12 cellular contexts compared by ENCODE assay signal in the genomic region with DNA sequence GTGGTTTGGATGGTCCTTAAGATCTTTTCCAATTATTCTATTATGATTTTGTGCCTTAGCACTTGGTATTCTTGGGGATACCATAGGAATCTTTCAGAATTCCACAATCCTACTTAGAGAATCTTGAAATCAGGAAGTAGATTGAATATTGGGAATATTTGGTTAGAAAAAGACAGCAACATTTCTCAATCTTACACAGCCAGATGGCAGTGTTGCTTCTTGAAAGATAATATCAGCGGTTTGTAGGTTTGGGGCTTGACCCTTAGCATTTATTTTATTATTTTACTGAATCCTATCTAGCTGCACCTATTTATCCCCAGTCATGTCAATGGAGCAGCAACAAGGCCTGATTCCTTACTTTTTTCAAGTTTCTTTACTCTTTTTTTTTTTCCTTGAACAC. TPM values are rescaled to one million over a fixed set of nuclear protein-coding genes. Genes with fewer than 3 reads are reported as not detected.
DNase-seq lines count a peak whose midpoint lies in the region; ATAC-seq, FAIRE-seq and TF ChIP-seq lines count a peak whose summit lies in the region.
"Had no signal": no experiment of that assay in that cellular context is flagged by ENCODE, and none has a peak within 500 bp of the region (broad histone marks: within the 10 kb centered on the region; RNA-seq: fewer than 3 reads in every experiment).

No MANE protein-coding gene starts in this region.

- in situ Hi-C loops in K562 (cut with MboI), result loop anchor here (10.0 kb wide), 1 partner anchor 229 kb away; no protein-coding TSS in a partner anchor

- peak; percentile 1 for DNase-seq in Ammon's horn (ENCODE audit: low spot score)
- peak; percentile 7 for DNase-seq in HT1080 (ENCODE audit: low read depth)
- peak in 2 of 4 experiments; percentile 10 to 20 for DNase-seq in K562 (ENCODE audit: extremely low read depth in 1 of 4, low spot score in 3 of 4)
- DNase-seq in right lobe of liver, result no peak
- no peak for DNase-seq in NCI-H2227 treated with DMSO at 0.1 percent for 48 hours (lab: John Stamatoyannopoulos, UW)
- no peak for DNase-seq in stimulated activated CD4-positive, alpha-beta T cell treated with anti-CD3 and anti-CD28 coated beads, Interleukin-4, amount 100 ng/mL, for 24 hours
- no peak for DNase-seq in activated T-cell treated with anti-CD3 and anti-CD28 coated beads, Interleukin-2, amount 50 U/mL, for 72 hours
- no peak for DNase-seq in BE2C
- DNase-seq: activated CD8-positive, alpha-beta memory T cell treated with anti-CD3 and anti-CD28 coated beads, Interleukin-2, amount 10 ng/mL, durations not matched to agents 7 days and 5 days; midbrain; stimulated activated CD4-positive, alpha-beta T cell treated with anti-CD3 and anti-CD28 coated beads, Interleukin-4, amount 100 ng/mL, for 1 hour had no signal

- no peaks in the 10 kb centered on the region for H3K4me1 ChIP-seq in K562 (replicated peaks in 1 of 2; ENCODE audit: control insufficient read depth in 2 of 2, insufficient read depth in 2 of 2, low read length in 2 of 2)
- H3K4me1 ChIP-seq in right lobe of liver, result no peaks in the 10 kb centered on the region
- no peaks in the 10 kb centered on the region for H3K4me1 ChIP-seq in BE2C

- H3K4me1 Mint-ChIP-seq in activated T-cell treated with anti-CD3 and anti-CD28 coated beads, Interleukin-2, amount 50 U/mL, for 72 hours (ENCODE audit: low read depth), result peaks cover 6% of the 10 kb centered on the region
- H3K4me1 Mint-ChIP-seq: activated CD8-positive, alpha-beta memory T cell treated with anti-CD3 and anti-CD28 coated beads, Interleukin-2, amount 10 ng/mL, durations not matched to agents 7 days and 5 days had no signal

- intact Hi-C loops in K562 (cut with micrococcal nuclease) (loop anchor here (1.0 to 10.0 kb wide), 3 partner anchors 131 to 229 kb away; no protein-coding TSS in a partner anchor), right lobe of liver (cut with DNase I) (no loop called here)

- CTCF ChIA-PET in K562 (lab: Yijun Ruan, JAX; ENCODE audit: low intra/inter-chr PET ratio), result interaction anchor here (0.7 to 2.6 kb wide), 4 partner anchors 136 to 229 kb away, joined by 3 to 23 read pairs (median 8); no protein-coding TSS in a partner anchor

- no peak overlapping the region for H2AFZ ChIP-seq in K562 (ENCODE audit: low read depth, low read length)

- FAIRE-seq in K562 (lab: Jason Lieb, UNC), result peak; percentile 37

- H3K4me3 ChIP-seq in K562 (no peak overlapping the region), right lobe of liver (no peak overlapping the region), BE2C (ENCODE audit: low read depth, low read length) (no peak overlapping the region)

- peaks cover 4% of the 10 kb centered on the region for H3K27me3 Mint-ChIP-seq in activated T-cell treated with anti-CD3 and anti-CD28 coated beads, Interleukin-2, amount 50 U/mL, for 72 hours (ENCODE audit: low read depth)
- H3K27me3 Mint-ChIP-seq: activated CD8-positive, alpha-beta memory T cell treated with anti-CD3 and anti-CD28 coated beads, Interleukin-2, amount 10 ng/mL, durations not matched to agents 7 days and 5 days; dendritic cell treated with granulocyte-macrophage colony-stimulating factor and Interleukin-4, amounts not matched to agents 40 ng/mL and 50 ng/mL, for 4 days had no signal

- H3K27ac ChIP-seq in K562 (ENCODE audit: extremely low read depth, low read depth, low read length) (no peak overlapping the region), right lobe of liver (no peak overlapping the region)

- TF ChIP-seq POLR2A in K562 (conservative IDR thresholded peaks at IDR 0.05), result no peak
- TF ChIP-seq POLR2A in right lobe of liver (IDR thresholded peaks at IDR 0.05), result no peak

- no peak for TF ChIP-seq EP300 in K562 (IDR thresholded peaks at IDR 0.05; ENCODE audit: low read length)

- TF ChIP-seq CTCF in K562 (IDR thresholded peaks at IDR 0.05 in 2 of 3, conservative IDR thresholded peaks at IDR 0.05 in 1 of 3; ENCODE audit: insufficient read depth in 2 of 3, low read depth in 1 of 3, low read length in 3 of 3) (peak in 2 of 3 experiments; percentile 20 to 67; a peak in 3 of 6 replicates), right lobe of liver (IDR thresholded peaks at IDR 0.05) (peak; percentile 25 to 42 (median 31)), BE2C (IDR thresholded peaks at IDR 0.05; ENCODE audit: low read depth, low read length) (no peak)

- no peaks in the 10 kb centered on the region for H3K27me3 ChIP-seq in K562 (ENCODE audit: control insufficient read depth in 2 of 2, insufficient read depth in 2 of 2, low read length in 2 of 2)
- no peaks in the 10 kb centered on the region for H3K27me3 ChIP-seq in right lobe of liver
- H3K27me3 ChIP-seq in BE2C, result no peaks in the 10 kb centered on the region

- ATAC-seq in K562, result peak; percentile 53; the same call in 2 of the 3 replicates
- ATAC-seq in right lobe of liver, result peak in 2 of 4 donors; percentile 28 to 49
- no peak for ATAC-seq in activated T-cell treated with anti-CD3 and anti-CD28 coated beads, Interleukin-2, amount 50 U/mL, for 72 hours (replicated peaks in 1 of 2)
- ATAC-seq: activated CD8-positive, alpha-beta memory T cell treated with anti-CD3 and anti-CD28 coated beads, Interleukin-2, amount 10 ng/mL, durations not matched to agents 7 days and 5 days had no signal

- no peak overlapping the region for H3K9ac ChIP-seq in K562 (ENCODE audit: insufficient read depth in 1 of 2, low read depth in 2 of 2, low read length in 2 of 2)

- POLR2A ChIA-PET in K562 (lab: Yijun Ruan, JAX), result no interaction called here

- H3K4me3 Mint-ChIP-seq in activated T-cell treated with anti-CD3 and anti-CD28 coated beads, Interleukin-2, amount 50 U/mL, for 72 hours, result no peak overlapping the region
- H3K4me3 Mint-ChIP-seq: activated CD8-positive, alpha-beta memory T cell treated with anti-CD3 and anti-CD28 coated beads, Interleukin-2, amount 10 ng/mL, durations not matched to agents 7 days and 5 days; dendritic cell treated with granulocyte-macrophage colony-stimulating factor and Interleukin-4, amounts not matched to agents 40 ng/mL and 50 ng/mL, for 4 days had no signal

- H3K9me3 Mint-ChIP-seq in activated T-cell treated with anti-CD3 and anti-CD28 coated beads, Interleukin-2, amount 50 U/mL, for 72 hours, result no peaks in the 10 kb centered on the region
- H3K9me3 Mint-ChIP-seq: dendritic cell treated with granulocyte-macrophage colony-stimulating factor and Interleukin-4, amounts not matched to agents 40 ng/mL and 50 ng/mL, for 4 days had no signal

- BruUV-seq in K562 (replicated peaks; lab: Mats Ljungman, UMichigan), result no TSS peak

- no peaks in the 10 kb centered on the region for H3K9me1 ChIP-seq in K562 (ENCODE audit: control insufficient read depth, insufficient read depth, low read length)

- H3K79me2 ChIP-seq in K562 (ENCODE audit: control insufficient read depth, insufficient read depth, low read length), result no peaks in the 10 kb centered on the region

- H3K27ac Mint-ChIP-seq in activated T-cell treated with anti-CD3 and anti-CD28 coated beads, Interleukin-2, amount 50 U/mL, for 72 hours, result no peak overlapping the region
- H3K27ac Mint-ChIP-seq: activated CD8-positive, alpha-beta memory T cell treated with anti-CD3 and anti-CD28 coated beads, Interleukin-2, amount 10 ng/mL, durations not matched to agents 7 days and 5 days; dendritic cell treated with granulocyte-macrophage colony-stimulating factor and Interleukin-4, amounts not matched to agents 40 ng/mL and 50 ng/mL, for 4 days had no signal

- WGBS in K562 (ENCODE audit: insufficient coverage, low coverage, missing lambda C conversion rate), result 0% methylated on average over 1 of the region's 1 CpG
- WGBS in right lobe of liver (ENCODE audit: insufficient coverage, low coverage, low lambda C conversion rate, missing lambda C conversion rate), result 0% methylated on average over 1 of the region's 1 CpG

- no peaks in the 10 kb centered on the region for H3K36me3 ChIP-seq in K562 (ENCODE audit: control insufficient read depth, insufficient read depth, low read length)
- no peaks in the 10 kb centered on the region for H3K36me3 ChIP-seq in right lobe of liver
- H3K36me3 ChIP-seq in BE2C, result no peaks in the 10 kb centered on the region

- H4K20me1 ChIP-seq in K562 (replicated peaks; ENCODE audit: control insufficient read depth, insufficient read depth, low read length), result no peaks in the 10 kb centered on the region

- TF ChIP-seq RAD21 in K562 (CRISPR knock-in tag; conservative IDR thresholded peaks at IDR 0.05 in 1 of 2, IDR thresholded peaks at IDR 0.05 in 1 of 2), result peak; percentile 65 to 79

- H3K9me3 ChIP-seq in K562 (replicated peaks; ENCODE audit: control insufficient read depth, insufficient read depth, low read depth, low read length), result no peaks in the 10 kb centered on the region
- no peaks in the 10 kb centered on the region for H3K9me3 ChIP-seq in right lobe of liver
- H3K9me3 ChIP-seq in BE2C, result no peaks in the 10 kb centered on the region

- H3K4me2 ChIP-seq in K562 (ENCODE audit: insufficient read depth, low read length), result no peak overlapping the region

- H3K36me3 Mint-ChIP-seq in activated T-cell treated with anti-CD3 and anti-CD28 coated beads, Interleukin-2, amount 50 U/mL, for 72 hours (ENCODE audit: insufficient read depth in 2 of 2), result no peaks in the 10 kb centered on the region
- H3K36me3 Mint-ChIP-seq: activated CD8-positive, alpha-beta memory T cell treated with anti-CD3 and anti-CD28 coated beads, Interleukin-2, amount 10 ng/mL, durations not matched to agents 7 days and 5 days had no signal

RNA-seq across cellular contexts. Expression of a gene that starts 28.6 kb away (rescaled TPM):
- not detected in 2 replicates for total RNA-seq in HT1080 (2014; rRNA removed; shearing (Covaris generic))
- not detected in 2 replicates for polyA plus RNA-seq in HT1080 (2015; cell fraction: cytosol; rRNA removed)
- not detected in 2 replicates for polyA plus RNA-seq in HT1080 (2015; cell fraction: nucleus; rRNA removed)
- 10.4 and 14.1 TPM in 2 replicates for total RNA-seq in K562 (2011; cell fraction: chromatin; rRNA removed; ENCODE audit: low replicate concordance)
- total RNA-seq in K562 (2011; cell fraction: nucleolus; rRNA removed), result 12.2 and 16.2 TPM in 2 replicates
- total RNA-seq in K562 (2011; cell fraction: nucleoplasm; rRNA removed), result 9.5 and 15.0 TPM in 2 replicates
- 43.4 and 44.5 TPM in 2 replicates for total RNA-seq in K562 (2014; rRNA removed)
- 42.9 and 43.3 TPM in 2 replicates for total RNA-seq in K562 (2014; rRNA removed; fragmentation: Illumina TruSeq; extraction: Trizol)
- 35.7 and 37.3 TPM in 2 replicates for total RNA-seq in K562 (2015; rRNA removed; fragmentation: Illumina TruSeq; extraction: Trizol)
- 32.6 and 32.8 TPM in 2 replicates for total RNA-seq in K562 (2021)
- polyA plus RNA-seq in K562 (2011; rRNA removed), result 14.2 and 37.4 TPM in 2 replicates
- 17.6 and 31.5 TPM in 2 replicates for polyA plus RNA-seq in K562 (2011; cell fraction: cytosol; rRNA removed)
- 5.7 and 10.3 TPM in 2 replicates for polyA plus RNA-seq in K562 (2011; cell fraction: nucleus; rRNA removed)
- 33.4 and 34.9 TPM in 2 replicates for polyA plus RNA-seq in K562 (2012)
- 65.4 and 68.7 TPM in 2 replicates for polyA plus RNA-seq in K562 (2014; fragmentation: Illumina TruSeq; extraction: Trizol)
- polyA plus RNA-seq in K562 (2014; fragmentation: Nextera tagmentation; extraction: Ambion mirVana), result 100 to 1,000 TPM in 1 of 2 experiments, 10 to 100 TPM in 1; 90.0 to 100 TPM
- 54.8 and 55.6 TPM in 2 replicates for polyA plus RNA-seq in K562 (2014; rRNA removed)
- polyA minus RNA-seq in K562 (2011; rRNA and poly(A)+ RNA removed), result 9.4 and 23.4 TPM in 2 replicates
- polyA minus RNA-seq in K562 (2011; cell fraction: cytosol; rRNA and poly(A)+ RNA removed), result 4.5 and 9.1 TPM in 2 replicates
- polyA minus RNA-seq in K562 (2011; cell fraction: nucleus; rRNA and poly(A)+ RNA removed), result 4.8 and 5.5 TPM in 2 replicates
- not detected for total RNA-seq in right lobe of liver
- total RNA-seq in activated T-cell treated with anti-CD3 and anti-CD28 coated beads, Interleukin-2, amount 50 U/mL, for 72 hours, result not detected
- polyA plus RNA-seq in BE2C (2012; ENCODE audit: insufficient read depth, insufficient read length, low read depth), result not detected
- total RNA-seq: activated CD8-positive, alpha-beta memory T cell treated with anti-CD3 and anti-CD28 coated beads, Interleukin-2, amount 10 ng/mL, durations not matched to agents 7 days and 5 days had no signal

RNA-seq across cellular contexts. Expression of a gene that starts 33.7 kb away (rescaled TPM):
- not detected in 2 replicates for total RNA-seq in HT1080 (2014; rRNA removed; shearing (Covaris generic))
- not detected in 2 replicates for polyA plus RNA-seq in HT1080 (2015; cell fraction: cytosol; rRNA removed)
- polyA plus RNA-seq in HT1080 (2015; cell fraction: nucleus; rRNA removed), result not detected in 2 replicates
- total RNA-seq in K562 (2011; cell fraction: chromatin; rRNA removed; ENCODE audit: low replicate concordance), result not detected in 2 replicates
- total RNA-seq in K562 (2011; cell fraction: nucleolus; rRNA removed), result not detected in 2 replicates
- total RNA-seq in K562 (2011; cell fraction: nucleoplasm; rRNA removed), result not detected in 2 replicates
- not detected in 2 replicates for total RNA-seq in K562 (2014; rRNA removed)
- total RNA-seq in K562 (2014; rRNA removed; fragmentation: Illumina TruSeq; extraction: Trizol), result not detected in 2 replicates
- total RNA-seq in K562 (2015; rRNA removed; fragmentation: Illumina TruSeq; extraction: Trizol), result not detected in 2 replicates
- not detected in 2 replicates for total RNA-seq in K562 (2021)
- not detected in 2 replicates for polyA plus RNA-seq in K562 (2011; rRNA removed)
- not detected in 2 replicates for polyA plus RNA-seq in K562 (2011; cell fraction: cytosol; rRNA removed)
- polyA plus RNA-seq in K562 (2011; cell fraction: nucleus; rRNA removed), result not detected in 2 replicates
- polyA plus RNA-seq in K562 (2012), result not detected in 2 replicates
- polyA plus RNA-seq in K562 (2014; fragmentation: Illumina TruSeq; extraction: Trizol), result not detected in 2 replicates
- polyA plus RNA-seq in K562 (2014; fragmentation: Nextera tagmentation; extraction: Ambion mirVana), result not detected
- polyA plus RNA-seq in K562 (2014; rRNA removed), result not detected in 2 replicates
- not detected in 2 replicates for polyA minus RNA-seq in K562 (2011; rRNA and poly(A)+ RNA removed)
- polyA minus RNA-seq in K562 (2011; cell fraction: cytosol; rRNA and poly(A)+ RNA removed), result not detected in 2 replicates
- not detected in 2 replicates for polyA minus RNA-seq in K562 (2011; cell fraction: nucleus; rRNA and poly(A)+ RNA removed)
- not detected for total RNA-seq in right lobe of liver
- not detected for total RNA-seq in activated T-cell treated with anti-CD3 and anti-CD28 coated beads, Interleukin-2, amount 50 U/mL, for 72 hours
- polyA plus RNA-seq in BE2C (2012; ENCODE audit: insufficient read depth, insufficient read length, low read depth), result not detected
- total RNA-seq: activated CD8-positive, alpha-beta memory T cell treated with anti-CD3 and anti-CD28 coated beads, Interleukin-2, amount 10 ng/mL, durations not matched to agents 7 days and 5 days had no signal

RNA-seq across cellular contexts. Expression of a gene that starts 33.7 kb away (rescaled TPM):
- not detected in 2 replicates for total RNA-seq in HT1080 (2014; rRNA removed; shearing (Covaris generic))
- polyA plus RNA-seq in HT1080 (2015; cell fraction: cytosol; rRNA removed), result not detected in 2 replicates
- polyA plus RNA-seq in HT1080 (2015; cell fraction: nucleus; rRNA removed), result not detected in 2 replicates
- total RNA-seq in K562 (2011; cell fraction: chromatin; rRNA removed; ENCODE audit: low replicate concordance), result not detected in 2 replicates
- total RNA-seq in K562 (2011; cell fraction: nucleolus; rRNA removed), result not detected in 2 replicates
- not detected in 2 replicates for total RNA-seq in K562 (2011; cell fraction: nucleoplasm; rRNA removed)
- total RNA-seq in K562 (2014; rRNA removed) (0.09 TPM in 1 of 2 replicates, not detected in the other), K562 (2014; rRNA removed; fragmentation: Illumina TruSeq; extraction: Trizol) (not detected in 2 replicates), K562 (2015; rRNA removed; fragmentation: Illumina TruSeq; extraction: Trizol) (not detected in 2 replicates), K562 (2021) (not detected in 2 replicates), right lobe of liver (not detected)
- polyA plus RNA-seq in K562 (2011; rRNA removed) (not detected in 2 replicates), K562 (2014; fragmentation: Illumina TruSeq; extraction: Trizol) (0.07 TPM in 1 of 2 replicates, not detected in the other), K562 (2014; fragmentation: Nextera tagmentation; extraction: Ambion mirVana) (under 1 TPM; 0.04 to 0.06 TPM), K562 (2014; rRNA removed) (not detected in 2 replicates)
- not detected in 2 replicates for polyA plus RNA-seq in K562 (2011; cell fraction: cytosol; rRNA removed)
- polyA plus RNA-seq in K562 (2011; cell fraction: nucleus; rRNA removed), result not detected in 2 replicates
- 0.03 and 0.06 TPM in 2 replicates for polyA plus RNA-seq in K562 (2012)
- not detected in 2 replicates for polyA minus RNA-seq in K562 (2011; rRNA and poly(A)+ RNA removed)
- polyA minus RNA-seq in K562 (2011; cell fraction: cytosol; rRNA and poly(A)+ RNA removed), result not detected in 2 replicates
- not detected in 2 replicates for polyA minus RNA-seq in K562 (2011; cell fraction: nucleus; rRNA and poly(A)+ RNA removed)
- not detected for total RNA-seq in activated T-cell treated with anti-CD3 and anti-CD28 coated beads, Interleukin-2, amount 50 U/mL, for 72 hours
- not detected for polyA plus RNA-seq in BE2C (2012; ENCODE audit: insufficient read depth, insufficient read length, low read depth)
- total RNA-seq: activated CD8-positive, alpha-beta memory T cell treated with anti-CD3 and anti-CD28 coated beads, Interleukin-2, amount 10 ng/mL, durations not matched to agents 7 days and 5 days had no signal

RNA-seq across cellular contexts. Expression of a gene that starts 45.0 kb away (rescaled TPM):
- total RNA-seq in HT1080 (2014; rRNA removed; shearing (Covaris generic)), result not detected in 2 replicates
- 0.36 TPM in 1 of 2 replicates, not detected in the other for polyA plus RNA-seq in HT1080 (2015; cell fraction: cytosol; rRNA removed)
- polyA plus RNA-seq in HT1080 (2015; cell fraction: nucleus; rRNA removed), result 0.32 TPM in 1 of 2 replicates, not detected in the other
- not detected in 2 replicates for total RNA-seq in K562 (2011; cell fraction: chromatin; rRNA removed; ENCODE audit: low replicate concordance)
- 0.17 TPM in 1 of 2 replicates, not detected in the other for total RNA-seq in K562 (2011; cell fraction: nucleolus; rRNA removed)
- total RNA-seq in K562 (2011; cell fraction: nucleoplasm; rRNA removed), result not detected in 2 replicates
- total RNA-seq in K562 (2014; rRNA removed) (not detected in 2 replicates), K562 (2014; rRNA removed; fragmentation: Illumina TruSeq; extraction: Trizol) (0.11 TPM in 1 of 2 replicates, not detected in the other), K562 (2015; rRNA removed; fragmentation: Illumina TruSeq; extraction: Trizol) (0.07 TPM in 1 of 2 replicates, not detected in the other), K562 (2021) (not detected in 2 replicates), right lobe of liver (not detected)
- polyA plus RNA-seq in K562 (2011; rRNA removed) (not detected in 2 replicates), K562 (2014; fragmentation: Illumina TruSeq; extraction: Trizol) (not detected in 2 replicates), K562 (2014; fragmentation: Nextera tagmentation; extraction: Ambion mirVana) (not detected), K562 (2014; rRNA removed) (0.38 TPM in 1 of 2 replicates, not detected in the other)
- polyA plus RNA-seq in K562 (2011; cell fraction: cytosol; rRNA removed), result not detected in 2 replicates
- polyA plus RNA-seq in K562 (2011; cell fraction: nucleus; rRNA removed), result not detected in 2 replicates
- 0.07 TPM in 1 of 2 replicates, not detected in the other for polyA plus RNA-seq in K562 (2012)
- not detected in 2 replicates for polyA minus RNA-seq in K562 (2011; rRNA and poly(A)+ RNA removed)
- polyA minus RNA-seq in K562 (2011; cell fraction: cytosol; rRNA and poly(A)+ RNA removed), result not detected in 2 replicates
- polyA minus RNA-seq in K562 (2011; cell fraction: nucleus; rRNA and poly(A)+ RNA removed), result not detected in 2 replicates
- not detected for total RNA-seq in activated T-cell treated with anti-CD3 and anti-CD28 coated beads, Interleukin-2, amount 50 U/mL, for 72 hours
- polyA plus RNA-seq in BE2C (2012; ENCODE audit: insufficient read depth, insufficient read length, low read depth), result not detected
- total RNA-seq: activated CD8-positive, alpha-beta memory T cell treated with anti-CD3 and anti-CD28 coated beads, Interleukin-2, amount 10 ng/mL, durations not matched to agents 7 days and 5 days had no signal

Comparison
In these comparisons a context has a peak if more than half of its experiments do, and no peak if none do; other contexts are left out.
1. DNase-seq: peak in Ammon's horn (single experiment) and HT1080 (single experiment); none in right lobe of liver (0 of 3), NCI-H2227 treated with DMSO at 0.1 percent for 48 hours (single experiment), stimulated activated CD4-positive, alpha-beta T cell treated with anti-CD3 and anti-CD28 coated beads, Interleukin-4, amount 100 ng/mL, for 24 hours (single experiment), activated T-cell treated with anti-CD3 and anti-CD28 coated beads, Interleukin-2, amount 50 U/mL, for 72 hours (0 of 2) and BE2C (single experiment).
2. RNA of a gene that starts 28.6 kb away (total RNA-seq): 9.5 to 44.5 TPM in K562; not detected in HT1080, not detected in right lobe of liver and not detected in activated T-cell treated with anti-CD3 and anti-CD28 coated beads, Interleukin-2, amount 50 U/mL, for 72 hours; every median in the first group is over 10 times any median in the second.